ENCODE assay signal across 1 cellular context in the genomic region with DNA sequence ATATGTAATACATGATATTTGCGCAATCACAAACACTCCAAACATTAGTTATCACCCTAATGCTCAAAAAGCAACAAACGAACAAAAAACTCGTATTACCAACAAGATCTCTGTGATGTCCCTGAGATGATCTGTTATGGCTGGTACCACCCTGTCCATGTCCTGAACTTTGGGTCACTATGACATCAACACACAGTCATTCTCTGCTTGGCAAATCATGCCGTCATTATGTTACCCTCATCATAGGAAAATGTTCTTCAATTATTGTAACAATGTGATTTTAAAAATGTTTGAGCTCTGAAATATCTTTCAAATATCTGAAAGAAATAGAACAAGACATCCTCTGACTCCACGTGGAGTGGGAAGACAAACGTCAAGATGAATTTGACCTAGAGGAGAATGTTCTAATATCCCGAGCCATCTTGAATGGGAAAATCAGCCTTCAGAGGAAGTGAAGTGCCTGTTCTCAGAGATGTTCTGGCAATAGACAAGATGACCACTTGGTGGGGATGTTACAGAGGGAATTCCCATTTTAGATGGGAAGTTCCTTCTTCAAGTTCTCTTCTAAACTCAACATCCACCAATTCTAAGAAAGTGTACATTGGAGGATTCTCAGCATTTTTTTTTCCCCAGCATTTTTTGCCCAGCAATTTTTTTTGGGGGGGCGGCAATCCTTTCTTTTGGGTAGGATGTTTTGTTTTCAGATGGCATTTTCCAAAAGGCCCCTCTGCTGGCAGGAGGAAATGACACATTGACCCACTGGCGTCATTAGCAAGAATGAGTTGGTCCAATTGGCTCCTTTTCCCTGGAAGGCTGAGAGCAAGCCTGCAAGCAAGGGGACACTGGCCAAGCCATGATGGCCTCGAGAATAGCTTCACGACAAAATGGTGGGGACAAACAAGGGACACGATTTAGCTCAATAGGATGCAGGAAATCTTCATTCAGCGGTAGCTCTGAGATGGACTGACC.
TF ChIP-seq lines count a peak whose summit lies in the region.

No MANE protein-coding gene starts in this region.

TF ChIP-seq in HCT116, 20 proteins besides CTCF, POLR2A, EP300 and RAD21 (continued from another document):
- TF ChIP-seq ZBTB33 (IDR thresholded peaks at IDR 0.05; ENCODE audit: extremely low read depth, insufficient replicate concordance, low read length), result no peak
